Comparison of ENCODE assay signal across 8 cellular contexts in the genomic region with DNA sequence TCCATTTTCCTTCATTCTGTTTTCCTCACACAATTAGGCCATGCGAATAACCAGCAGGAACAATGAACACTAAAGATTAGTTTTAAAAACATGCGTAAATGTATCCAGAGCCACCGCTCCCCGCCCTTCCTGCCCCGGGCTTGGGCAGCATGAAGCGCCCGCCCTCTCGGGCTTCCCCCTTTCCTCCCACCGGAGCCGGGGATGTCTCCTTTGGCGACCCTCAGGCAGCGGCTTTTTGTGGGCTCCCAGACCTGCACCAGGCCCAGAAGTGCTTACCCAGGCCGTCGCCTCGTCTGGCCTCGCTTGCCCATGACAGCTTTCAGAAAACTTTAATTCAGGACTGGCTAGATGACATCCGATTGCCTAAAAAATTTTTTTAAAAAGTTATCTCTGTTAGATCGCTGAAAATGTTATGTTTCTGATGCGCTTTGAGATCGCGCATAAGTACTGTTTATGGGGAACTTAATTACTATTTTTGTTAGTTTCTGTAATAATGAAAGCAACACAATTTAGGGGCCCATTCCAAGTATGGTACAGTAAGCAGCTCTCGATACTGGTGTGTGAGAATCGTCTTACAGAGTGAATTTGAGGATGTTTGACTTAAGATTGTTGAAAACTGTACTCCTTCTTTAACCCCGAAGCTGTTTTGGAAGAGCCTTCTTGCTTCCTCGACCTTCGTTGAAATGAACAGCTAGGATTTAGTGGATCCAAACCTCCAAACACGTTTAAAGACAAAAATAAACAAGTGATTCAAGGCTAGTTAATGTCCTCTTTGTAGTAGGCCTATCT. TPM values are rescaled to one million over a fixed set of nuclear protein-coding genes. Genes with fewer than 3 reads are reported as not detected.
DNase-seq lines count a peak whose midpoint lies in the region; ATAC-seq and TF ChIP-seq lines count a peak whose summit lies in the region.

No MANE protein-coding gene starts in this region.

- H3K4ac ChIP-seq in neuronal stem cell (ENCODE audit: low read length), result no peak overlapping the region

- H3K18ac ChIP-seq in neuronal stem cell (ENCODE audit: low read length), result no peak overlapping the region

- no peak for TF ChIP-seq CTCF in foreskin keratinocyte (conservative IDR thresholded peaks at IDR 0.05)

- H2BK12ac ChIP-seq in neuronal stem cell (ENCODE audit: low read length), result no peak overlapping the region

- no peak overlapping the region for H4K91ac ChIP-seq in neuronal stem cell (ENCODE audit: low read depth, low read length, poor library complexity)

- H3K14ac ChIP-seq in neuronal stem cell (ENCODE audit: low read length), result no peak overlapping the region

- H3K4me1 ChIP-seq in foreskin keratinocyte (peaks cover 20% of the 10 kb centered on the region), neuronal stem cell (ENCODE audit: control insufficient read depth in 2 of 2, insufficient read depth in 1 of 2, low read depth in 1 of 2, low read length in 2 of 2) (peaks cover 2 to 9% of the 10 kb centered on the region in 2 donors)

- CTCF ChIA-PET in HEK293T (lab: Yijun Ruan, JAX), result interaction anchor here (0.9 to 1.1 kb wide), 2 partner anchors 15 to 149 kb away, joined by 3 read pairs; no protein-coding TSS in a partner anchor

- H3K9ac ChIP-seq in neuronal stem cell (ENCODE audit: low read depth, low read length, poor library complexity), result peak overlapping the region; percentile 94

- H3K4me2 ChIP-seq in neuronal stem cell (ENCODE audit: insufficient read depth, low read length, poor library complexity, severe bottlenecking), result peak overlapping the region; percentile 84

- DNase-seq in SIG-M5 treated with dmso at 0.1 percent for 504 hours (lab: John Stamatoyannopoulos, UW; ENCODE audit: unreplicated experiment) (peak; percentile 26), SIG-M5 (lab: John Stamatoyannopoulos, UW) (no peak), HEK293T (ENCODE audit: extremely low spot score) (peak; percentile 37), NCI-H1105 (lab: John Stamatoyannopoulos, UW) (peak; percentile 16), foreskin keratinocyte (peak in 1 of 2 donors; percentile 55), neuronal stem cell (ENCODE audit: low spot score) (peak; percentile 23), putamen (ENCODE audit: low spot score) (no peak)
- DNase-seq in activated CD8-positive, alpha-beta memory T cell treated with anti-CD3 and anti-CD28 coated beads, Interleukin-2, amount 50 U/mL, for 48 hours, result peak; percentile 68

- no CpG with 5 or more reads among the region's 27 CpGs for WGBS in neuronal stem cell (ENCODE audit: extremely low coverage in 2 of 2, insufficient read length in 2 of 2, insufficient replicate concordance in 1 of 2), 2 donors

- peak; percentile 33 for ATAC-seq in foreskin keratinocyte

- H4K8ac ChIP-seq in neuronal stem cell (ENCODE audit: low read depth, low read length), result no peak overlapping the region

- POLR2A ChIA-PET in HEK293T (lab: Yijun Ruan, JAX), result no interaction called here

- H3K4me3 ChIP-seq in neuronal stem cell (ENCODE audit: low read length in 2 of 2), result peak overlapping the region; percentile 59 to 96

- H3K27ac ChIP-seq in foreskin keratinocyte (peak overlapping the region; percentile 92), neuronal stem cell (replicated peaks; ENCODE audit: low read length) (peak overlapping the region; percentile 13)

- peak overlapping the region; percentile 94 for H3K23ac ChIP-seq in neuronal stem cell (ENCODE audit: low read depth, low read length, poor library complexity)

- H3K27me3 ChIP-seq in foreskin keratinocyte (no peaks in the 10 kb centered on the region), neuronal stem cell (ENCODE audit: control insufficient read depth in 3 of 3, insufficient read depth in 3 of 3, low read depth in 1 of 3, low read length in 3 of 3) (peaks cover 0 to 36% (median 0%) of the 10 kb centered on the region in 3 experiments)

- H3K79me1 ChIP-seq in neuronal stem cell (ENCODE audit: low read depth, low read length), result peaks cover 2% of the 10 kb centered on the region

- peaks cover 2 to 3% of the 10 kb centered on the region in 2 donors for H3K36me3 ChIP-seq in neuronal stem cell (replicated peaks in 1 of 2; ENCODE audit: control insufficient read depth in 2 of 2, insufficient read depth in 2 of 2, low read length in 2 of 2)

- H2BK120ac ChIP-seq in neuronal stem cell (ENCODE audit: low read depth, low read length), result no peak overlapping the region

- peaks cover 1 to 4% of the 10 kb centered on the region in 2 donors for H3K9me3 ChIP-seq in neuronal stem cell (replicated peaks in 1 of 2; ENCODE audit: control insufficient read depth in 2 of 2, insufficient read depth in 1 of 2, low read depth in 1 of 2, low read length in 2 of 2)

- H2AK5ac ChIP-seq in neuronal stem cell (ENCODE audit: low read depth, low read length), result no peak overlapping the region

- peak overlapping the region; percentile 54 for H2BK5ac ChIP-seq in neuronal stem cell (ENCODE audit: low read length)

- peak overlapping the region; percentile 88 for H2AFZ ChIP-seq in neuronal stem cell (ENCODE audit: low read length)

- peak overlapping the region; percentile 84 for H2BK15ac ChIP-seq in neuronal stem cell (ENCODE audit: low read length)

TF ChIP-seq in HEK293T, 16 proteins besides CTCF, POLR2A, EP300 and RAD21:
- TF ChIP-seq L3MBTL2 (conservative IDR thresholded peaks at IDR 0.05), result peak; percentile 55; the same call in 1 of the 2 replicates
- TF ChIP-seq LEF1 (IDR thresholded peaks at IDR 0.05; ENCODE audit: borderline replicate concordance), result no peak
- TF ChIP-seq CTBP1 (IDR thresholded peaks at IDR 0.05; ENCODE audit: borderline replicate concordance), result no peak
- no peak for TF ChIP-seq SP1 (IDR thresholded peaks at IDR 0.05)
TF ChIP-seq in HEK293T: peak in this region for 1.

RNA-seq across cellular contexts. Expression of gene MAP3K20, which starts 1.1 kb away (rescaled TPM):
- total RNA-seq in foreskin keratinocyte, result 46.8 and 52.3 TPM in 2 replicates
- 12.0 and 15.2 TPM in 2 replicates for polyA plus RNA-seq in foreskin keratinocyte
- polyA plus RNA-seq in neuronal stem cell (2013, experiment 1 of 2), result 11.2 TPM
- polyA plus RNA-seq in neuronal stem cell (2013, experiment 2 of 2), result 11.8 TPM

Comparison
In these comparisons a context has a peak if more than half of its experiments do, and no peak if none do; other contexts are left out.
1. DNase-seq: peak in SIG-M5 treated with dmso at 0.1 percent for 504 hours (single experiment), HEK293T (single experiment), NCI-H1105 (single experiment), activated CD8-positive, alpha-beta memory T cell treated with anti-CD3 and anti-CD28 coated beads, Interleukin-2, amount 50 U/mL, for 48 hours (single experiment) and neuronal stem cell (single experiment); none in SIG-M5 (single experiment) and putamen (single experiment).